15 cellular contexts compared by ENCODE assay signal in genomic region chr18:48674198-48674721, GRCh38.
A peak's percentile ranks its signal among the peaks of the same experiment; 100 is the strongest.
DNase-seq lines count a peak whose midpoint lies in the region; FAIRE-seq and TF ChIP-seq lines count a peak whose summit lies in the region.
"Had no signal": no experiment of that assay in that cellular context is flagged by ENCODE, and none has a peak within 500 bp of the region (broad histone marks: within the 10 kb centered on the region; RNA-seq: fewer than 3 reads in every experiment).

No MANE protein-coding gene starts in this region.

- H3K4me3 ChIP-seq in Jurkat, Clone E6-1 (ENCODE audit: low read length) = no peak overlapping the region
- H3K4me3 ChIP-seq in bronchial epithelial cell (ENCODE audit: low read depth, low read length) (no peak overlapping the region), esophagus squamous epithelium (no peak overlapping the region)
- H3K4me3 ChIP-seq: pancreas, tibial artery had no signal

- no peak overlapping the region for H3K27ac ChIP-seq in esophagus squamous epithelium
- H3K27ac ChIP-seq: pancreas, tibial artery had no signal

- H3K9me3 ChIP-seq in esophagus squamous epithelium = no peaks in the 10 kb centered on the region
- H3K9me3 ChIP-seq: pancreas had no signal

- DNase-seq in AG08396 (ENCODE audit: low spot score) (peak; percentile 34), bronchial epithelial cell (ENCODE audit: low read depth) (peak; percentile 7), kidney glomerular epithelial cell (lab: John Stamatoyannopoulos, UW) (peak; percentile 8), UCSD-AML1 (lab: John Stamatoyannopoulos, UW; ENCODE audit: unreplicated experiment) (no peak), DMS53 treated with DMSO at 0.1 percent for 48 hours (lab: John Stamatoyannopoulos, UW; ENCODE audit: unreplicated experiment) (no peak), esophagus squamous epithelium (lab: John Stamatoyannopoulos, UW) (no peak), T-helper 1 cell (no peak)
- peak; percentile 17 for DNase-seq in Jurkat, Clone E6-1 (ENCODE audit: low read depth, low spot score)
- DNase-seq: activated CD4-positive, alpha-beta T cell treated with anti-CD3 and anti-CD28 coated beads for 1 hour; anterior cingulate cortex; midbrain; pancreas; stimulated activated CD4-positive, alpha-beta T cell treated with anti-CD3 and anti-CD28 coated beads, Interleukin-15, amount 100 ng/mL, for 24 hours; T-cell had no signal

- TF ChIP-seq CTCF in bronchial epithelial cell (IDR thresholded peaks at IDR 0.05; ENCODE audit: insufficient read depth, low read length, severe bottlenecking) = no peak
- TF ChIP-seq CTCF in esophagus squamous epithelium (IDR thresholded peaks at IDR 0.05) = no peak

- no peak for TF ChIP-seq POLR2A in esophagus squamous epithelium (IDR thresholded peaks at IDR 0.05)

- H3K4me1 ChIP-seq in esophagus squamous epithelium = peaks cover 11 to 26% (median 12%) of the 10 kb centered on the region in 3 donors
- H3K4me1 ChIP-seq: pancreas had no signal

- WGBS in esophagus squamous epithelium, 2 donors = 50 to 80% methylated on average over 2 to 3 of the region's 5 CpGs

- FAIRE-seq in bronchial epithelial cell (lab: Jason Lieb, UNC) = no peak
- FAIRE-seq: pancreas had no signal

- H3K27me3 ChIP-seq in bronchial epithelial cell (ENCODE audit: control insufficient read depth, insufficient read depth, low read length) (no peaks in the 10 kb centered on the region), esophagus squamous epithelium (no peaks in the 10 kb centered on the region)
- H3K27me3 ChIP-seq: pancreas, tibial artery had no signal

- intact Hi-C loops in esophagus squamous epithelium (cut with DNase I) = loop anchor here (10.0 kb wide), 3 partner anchors 371 to 571 kb away; no protein-coding TSS in a partner anchor

- peaks cover 15% of the 10 kb centered on the region for H3K36me3 ChIP-seq in bronchial epithelial cell (ENCODE audit: control insufficient read depth, insufficient read depth, low read length)
- peaks cover 0 to 25% (median 9%) of the 10 kb centered on the region in 3 donors for H3K36me3 ChIP-seq in esophagus squamous epithelium
- H3K36me3 ChIP-seq: pancreas had no signal

Comparison
In these comparisons a context has a peak if more than half of its experiments do, and no peak if none do; other contexts are left out.
1. DNase-seq: peak in AG08396 (single experiment), Jurkat, Clone E6-1 (single experiment), bronchial epithelial cell (single experiment) and kidney glomerular epithelial cell (single experiment); none in UCSD-AML1 (single experiment), DMS53 treated with DMSO at 0.1 percent for 48 hours (single experiment), esophagus squamous epithelium (single experiment) and T-helper 1 cell (0 of 5).